ENCODE assay signal across 2 cellular contexts in the genomic region with DNA sequence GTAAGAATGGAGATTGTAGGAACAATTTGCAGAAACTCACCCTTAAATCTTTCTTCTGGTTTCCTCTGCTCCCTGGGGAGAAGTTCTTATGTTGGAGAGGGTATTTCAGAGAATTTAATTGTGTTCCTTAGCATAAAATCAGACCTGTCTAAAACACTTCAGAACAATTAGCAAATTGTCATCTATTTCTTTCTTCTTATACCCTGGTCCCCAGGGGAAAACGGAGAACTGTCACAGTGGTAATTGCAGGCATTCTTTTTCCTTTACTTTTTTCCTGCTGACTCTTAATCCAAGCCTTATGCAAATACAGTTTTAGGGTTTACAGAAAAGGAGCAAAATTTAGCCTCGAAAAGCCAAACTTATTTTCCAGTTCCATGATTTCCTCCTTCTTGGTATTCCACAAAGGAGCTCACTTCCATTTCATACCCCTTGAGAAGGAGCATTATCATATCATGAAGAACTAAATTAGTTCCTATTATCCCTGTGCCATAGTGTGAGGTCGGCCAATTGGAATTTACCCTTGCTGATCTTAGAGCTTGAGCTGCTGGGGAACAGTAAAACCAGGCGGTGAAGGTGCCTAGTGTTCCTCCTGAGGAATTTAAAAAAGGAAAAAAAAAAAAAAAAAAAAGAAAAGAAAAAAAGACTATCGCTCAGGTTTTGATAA.
TF ChIP-seq lines count a peak whose summit lies in the region.

No MANE protein-coding gene starts in this region.

TF ChIP-seq in IMR-90, 13 proteins besides CTCF, POLR2A, EP300 and RAD21:
- TF ChIP-seq RCOR1 (IDR thresholded peaks at IDR 0.05; ENCODE audit: insufficient replicate concordance, low read length) (no peak), BHLHE40 (IDR thresholded peaks at IDR 0.05; ENCODE audit: low read depth, low read length) (no peak), RFX5 (IDR thresholded peaks at IDR 0.05; ENCODE audit: low read depth, low read length) (no peak), NFE2L2 (IDR thresholded peaks at IDR 0.05; ENCODE audit: low read depth, low read length) (no peak), CEBPB (IDR thresholded peaks at IDR 0.05; ENCODE audit: low read depth, low read length) (no peak), CHD1 (IDR thresholded peaks at IDR 0.05; ENCODE audit: low read depth, low read length) (no peak), MAZ (IDR thresholded peaks at IDR 0.05; ENCODE audit: borderline replicate concordance, low read depth, low read length) (no peak), MAFK (IDR thresholded peaks at IDR 0.05; ENCODE audit: low read depth, low read length) (no peak), MXI1 (IDR thresholded peaks at IDR 0.05; ENCODE audit: borderline replicate concordance, low read depth, low read length) (no peak), FOS (IDR thresholded peaks at IDR 0.05; ENCODE audit: low read depth, low read length) (no peak), SMC3 (IDR thresholded peaks at IDR 0.05; ENCODE audit: low read depth, low read length) (no peak)
- TF ChIP-seq, protein P1, sequence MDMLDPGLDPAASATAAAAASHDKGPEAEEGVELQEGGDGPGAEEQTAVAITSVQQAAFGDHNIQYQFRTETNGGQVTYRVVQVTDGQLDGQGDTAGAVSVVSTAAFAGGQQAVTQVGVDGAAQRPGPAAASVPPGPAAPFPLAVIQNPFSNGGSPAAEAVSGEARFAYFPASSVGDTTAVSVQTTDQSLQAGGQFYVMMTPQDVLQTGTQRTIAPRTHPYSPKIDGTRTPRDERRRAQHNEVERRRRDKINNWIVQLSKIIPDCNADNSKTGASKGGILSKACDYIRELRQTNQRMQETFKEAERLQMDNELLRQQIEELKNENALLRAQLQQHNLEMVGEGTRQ (IDR thresholded peaks at IDR 0.05; ENCODE audit: low read depth, low read length): no peak
- TF ChIP-seq, protein P2, sequence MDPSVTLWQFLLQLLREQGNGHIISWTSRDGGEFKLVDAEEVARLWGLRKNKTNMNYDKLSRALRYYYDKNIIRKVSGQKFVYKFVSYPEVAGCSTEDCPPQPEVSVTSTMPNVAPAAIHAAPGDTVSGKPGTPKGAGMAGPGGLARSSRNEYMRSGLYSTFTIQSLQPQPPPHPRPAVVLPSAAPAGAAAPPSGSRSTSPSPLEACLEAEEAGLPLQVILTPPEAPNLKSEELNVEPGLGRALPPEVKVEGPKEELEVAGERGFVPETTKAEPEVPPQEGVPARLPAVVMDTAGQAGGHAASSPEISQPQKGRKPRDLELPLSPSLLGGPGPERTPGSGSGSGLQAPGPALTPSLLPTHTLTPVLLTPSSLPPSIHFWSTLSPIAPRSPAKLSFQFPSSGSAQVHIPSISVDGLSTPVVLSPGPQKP (IDR thresholded peaks at IDR 0.05; ENCODE audit: borderline replicate concordance, low read depth, low read length): no peak

TF ChIP-seq in WTC11, 78 proteins besides CTCF, POLR2A, EP300 and RAD21:
- TF ChIP-seq, protein P3, sequence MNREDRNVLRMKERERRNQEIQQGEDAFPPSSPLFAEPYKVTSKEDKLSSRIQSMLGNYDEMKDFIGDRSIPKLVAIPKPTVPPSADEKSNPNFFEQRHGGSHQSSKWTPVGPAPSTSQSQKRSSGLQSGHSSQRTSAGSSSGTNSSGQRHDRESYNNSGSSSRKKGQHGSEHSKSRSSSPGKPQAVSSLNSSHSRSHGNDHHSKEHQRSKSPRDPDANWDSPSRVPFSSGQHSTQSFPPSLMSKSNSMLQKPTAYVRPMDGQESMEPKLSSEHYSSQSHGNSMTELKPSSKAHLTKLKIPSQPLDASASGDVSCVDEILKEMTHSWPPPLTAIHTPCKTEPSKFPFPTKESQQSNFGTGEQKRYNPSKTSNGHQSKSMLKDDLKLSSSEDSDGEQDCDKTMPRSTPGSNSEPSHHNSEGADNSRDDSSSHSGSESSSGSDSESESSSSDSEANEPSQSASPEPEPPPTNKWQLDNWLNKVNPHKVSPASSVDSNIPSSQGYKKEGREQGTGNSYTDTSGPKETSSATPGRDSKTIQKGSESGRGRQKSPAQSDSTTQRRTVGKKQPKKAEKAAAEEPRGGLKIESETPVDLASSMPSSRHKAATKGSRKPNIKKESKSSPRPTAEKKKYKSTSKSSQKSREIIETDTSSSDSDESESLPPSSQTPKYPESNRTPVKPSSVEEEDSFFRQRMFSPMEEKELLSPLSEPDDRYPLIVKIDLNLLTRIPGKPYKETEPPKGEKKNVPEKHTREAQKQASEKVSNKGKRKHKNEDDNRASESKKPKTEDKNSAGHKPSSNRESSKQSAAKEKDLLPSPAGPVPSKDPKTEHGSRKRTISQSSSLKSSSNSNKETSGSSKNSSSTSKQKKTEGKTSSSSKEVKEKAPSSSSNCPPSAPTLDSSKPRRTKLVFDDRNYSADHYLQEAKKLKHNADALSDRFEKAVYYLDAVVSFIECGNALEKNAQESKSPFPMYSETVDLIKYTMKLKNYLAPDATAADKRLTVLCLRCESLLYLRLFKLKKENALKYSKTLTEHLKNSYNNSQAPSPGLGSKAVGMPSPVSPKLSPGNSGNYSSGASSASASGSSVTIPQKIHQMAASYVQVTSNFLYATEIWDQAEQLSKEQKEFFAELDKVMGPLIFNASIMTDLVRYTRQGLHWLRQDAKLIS (CRISPR knock-in tag; IDR thresholded peaks at IDR 0.05; ENCODE audit: borderline replicate concordance): no peak
- TF ChIP-seq ZNF281 (CRISPR knock-in tag; IDR thresholded peaks at IDR 0.05): no peak
- TF ChIP-seq CREB1 (CRISPR knock-in tag; IDR thresholded peaks at IDR 0.05): no peak
- TF ChIP-seq ARID4B (CRISPR knock-in tag; IDR thresholded peaks at IDR 0.05; ENCODE audit: borderline replicate concordance): no peak
